In genomic region chr7:54817125-54817524, GRCh38 we compare ENCODE assay signal across 25 cellular contexts. TPM values are rescaled to one million over a fixed set of nuclear protein-coding genes. Genes with fewer than 3 reads are reported as not detected.
A peak's percentile ranks its signal among the peaks of the same experiment; 100 is the strongest.
DNase-seq lines count a peak whose midpoint lies in the region; ATAC-seq, FAIRE-seq and TF ChIP-seq lines count a peak whose summit lies in the region.
"Had no signal": no experiment of that assay in that cellular context is flagged by ENCODE, and none has a peak within 500 bp of the region (broad histone marks: within the 10 kb centered on the region; RNA-seq: fewer than 3 reads in every experiment).

No MANE protein-coding gene starts in this region.

- no peak overlapping the region for H3K4me2 ChIP-seq in PC-3 (ENCODE audit: low read length)

- no peak overlapping the region for H3K9ac ChIP-seq in PC-3 (ENCODE audit: low read length)

- no TSS peak for BruUV-seq in PC-3 (replicated peaks; lab: Mats Ljungman, UMichigan)

- FAIRE-seq in urothelium cell line (lab: Jason Lieb, UNC) = peak; percentile 81
- FAIRE-seq: GM12891, K562 had no signal

- no peaks in the 10 kb centered on the region for H3K36me3 ChIP-seq in left ventricle myocardium inferior
- H3K36me3 ChIP-seq in right atrium auricular region = no peaks in the 10 kb centered on the region
- H3K36me3 ChIP-seq in PC-3 (ENCODE audit: low read depth, low read length) = no peaks in the 10 kb centered on the region
- no peaks in the 10 kb centered on the region for H3K36me3 ChIP-seq in HAP-1 (replicated peaks)
- H3K36me3 ChIP-seq: Peyer's patch had no signal

- TF ChIP-seq CTCF in left ventricle myocardium inferior (IDR thresholded peaks at IDR 0.05; ENCODE audit: borderline replicate concordance) = no peak
- no peak for TF ChIP-seq CTCF in right atrium auricular region (IDR thresholded peaks at IDR 0.05)
- TF ChIP-seq CTCF in PC-3 (conservative IDR thresholded peaks at IDR 0.05; ENCODE audit: low read depth, low read length) = no peak
- no peak for TF ChIP-seq CTCF in GM10266 (IDR thresholded peaks at IDR 0.05; ENCODE audit: control insufficient read depth, insufficient read depth, low read depth, missing control alignments)

- CTCF ChIA-PET in PC-3 (lab: Charles Lee) = no interaction called here

- H3K4me3 ChIP-seq in left ventricle myocardium inferior = no peak overlapping the region
- H3K4me3 ChIP-seq in right atrium auricular region = no peak overlapping the region
- H3K4me3 ChIP-seq in PC-3 (ENCODE audit: low read length) = no peak overlapping the region
- H3K4me3 ChIP-seq in HAP-1 = no peak overlapping the region
- H3K4me3 ChIP-seq: K562, Peyer's patch had no signal

- no peak for DNase-seq in left ventricle myocardium inferior
- DNase-seq in right atrium auricular region (ENCODE audit: low spot score) = no peak
- DNase-seq in PC-3 = no peak
- DNase-seq in kidney tubule cell (ENCODE audit: low spot score) = peak; percentile 18
- no peak for DNase-seq in urothelium cell line (ENCODE audit: low spot score)
- no peak for DNase-seq in HAP-1 (ENCODE audit: low spot score in 2 of 2)
- no peak for DNase-seq in GM10266 (ENCODE audit: extremely low spot score)
- DNase-seq: CD4-positive, alpha-beta memory T cell; COR-L47; DMS79; EL; GDM1; Kasumi-1; NCI-H1105; NCI-H146; NCI-H1930; NCI-H446 treated with DMSO at 0.1 percent for 48 hours; NCI-H526; NCI-H82; Peyer's patch; SHP77 treated with DMSO at 0.1 percent for 48 hours had no signal

- no peaks in the 10 kb centered on the region for H3F3A ChIP-seq in PC-3 (ENCODE audit: low read length, unreplicated experiment)

- H2AFZ ChIP-seq in PC-3 (ENCODE audit: low read length) = 0 out of 2 replicates have a peak overlapping the region, but pooled peaks have one; percentile 17

- H4K20me1 ChIP-seq in PC-3 (ENCODE audit: low read length) = no peaks in the 10 kb centered on the region

- H3K27ac ChIP-seq in left ventricle myocardium inferior (replicated peaks) = peak overlapping the region; percentile 56
- H3K27ac ChIP-seq in right atrium auricular region = no peak overlapping the region
- no peak overlapping the region for H3K27ac ChIP-seq in PC-3 (ENCODE audit: low read length)
- H3K27ac ChIP-seq: HL-60, Peyer's patch had no signal

- H3K9me3 ChIP-seq in left ventricle myocardium inferior (replicated peaks) (no peaks in the 10 kb centered on the region), right atrium auricular region (no peaks in the 10 kb centered on the region), PC-3 (ENCODE audit: low read length) (no peaks in the 10 kb centered on the region), HAP-1 (no peaks in the 10 kb centered on the region)
- H3K9me3 ChIP-seq: Peyer's patch had no signal

- POLR2A ChIA-PET in PC-3 (lab: Charles Lee; ENCODE audit: unreplicated experiment) = no interaction called here

- intact Hi-C loops in left ventricle myocardium inferior (cut with micrococcal nuclease) = no loop called here
- intact Hi-C loops in PC-3 (cut with micrococcal nuclease) = no loop called here

- peaks cover 19% of the 10 kb centered on the region for H3K4me1 ChIP-seq in left ventricle myocardium inferior
- H3K4me1 ChIP-seq in right atrium auricular region = no peaks in the 10 kb centered on the region
- no peaks in the 10 kb centered on the region for H3K4me1 ChIP-seq in PC-3 (ENCODE audit: insufficient read depth, low read length)
- no peaks in the 10 kb centered on the region for H3K4me1 ChIP-seq in HAP-1
- H3K4me1 ChIP-seq: Peyer's patch had no signal

- ATAC-seq in PC-3 (no peak), GM19397 (IDR thresholded peaks at IDR 0.05; ENCODE audit: unreplicated experiment) (no peak)
- ATAC-seq: K562 had no signal

- in situ Hi-C loops in HAP-1 (cut with MboI; ENCODE audit: low sequenced_read_pairs) = no loop called here

- no peaks in the 10 kb centered on the region for H3K79me2 ChIP-seq in PC-3 (ENCODE audit: low read length)

- no peaks in the 10 kb centered on the region for H3K27me3 ChIP-seq in left ventricle myocardium inferior (ENCODE audit: low read depth)
- no peaks in the 10 kb centered on the region for H3K27me3 ChIP-seq in right atrium auricular region
- no peaks in the 10 kb centered on the region for H3K27me3 ChIP-seq in PC-3 (ENCODE audit: low read length)
- no peaks in the 10 kb centered on the region for H3K27me3 ChIP-seq in HAP-1 (ENCODE audit: low read depth)
- H3K27me3 ChIP-seq: Peyer's patch had no signal

- H3K9me2 ChIP-seq in PC-3 (replicated peaks; ENCODE audit: low read length) = no peaks in the 10 kb centered on the region

RNA-seq across cellular contexts. Expression of gene SEC61G, which starts 58.1 kb away (rescaled TPM):
- total RNA-seq in left ventricle myocardium inferior = 103 TPM
- 100 to 1,000 TPM; 219 to 307 TPM for total RNA-seq in right atrium auricular region
- 128 and 177 TPM in 2 replicates for total RNA-seq in PC-3 (2014; rRNA removed)
